ENCODE assay signal across 8 cellular contexts in genomic region chr19:47723573-47723923, GRCh38. TPM values are rescaled to one million over a fixed set of nuclear protein-coding genes. Genes with fewer than 3 reads are reported as not detected.
DNase-seq lines count a peak whose midpoint lies in the region; ATAC-seq and TF ChIP-seq lines count a peak whose summit lies in the region.

No MANE protein-coding gene starts in this region.

- CTCF ChIA-PET in MCF 10A (lab: Yijun Ruan, JAX) = interaction anchor here (0.6 to 4.7 kb wide), 9 partner anchors 10 to 857 kb away, joined by 3 to 32 read pairs (median 5); partner anchors contain the start of gene EHD2

- no peak overlapping the region for H3K4me3 ChIP-seq in mucosa of descending colon

- no peaks in the 10 kb centered on the region for H3K9me3 Mint-ChIP-seq in MCF 10A (ENCODE audit: unreplicated experiment)

- peaks cover 78% of the 10 kb centered on the region for H3K36me3 Mint-ChIP-seq in MCF 10A (ENCODE audit: insufficient read depth, unreplicated experiment)

- peaks cover 51% of the 10 kb centered on the region for H3K4me1 Mint-ChIP-seq in MCF 10A (ENCODE audit: insufficient read depth, unreplicated experiment)

- DNase-seq in Daoy (ENCODE audit: low read depth) (peak; percentile 89), NCI-H2107 (lab: John Stamatoyannopoulos, UW) (peak; percentile 41), MCF 10A (ENCODE audit: unreplicated experiment) (peak; percentile 84), mucosa of descending colon (peak in 1 of 3 donors; percentile 68)
- DNase-seq in effector CD4-positive, alpha-beta T cell = no peak

- H3K9me3 ChIP-seq in mucosa of descending colon = no peaks in the 10 kb centered on the region

- BruUV-seq in MCF 10A (replicated peaks; lab: Mats Ljungman, UMichigan) = no TSS peak

- peak overlapping the region; percentile 70 for H3K27ac Mint-ChIP-seq in MCF 10A (ENCODE audit: low read depth, unreplicated experiment)

- TF ChIP-seq CTCF in MCF 10A (IDR thresholded peaks at IDR 0.05; ENCODE audit: unreplicated experiment) (no peak), mucosa of descending colon (IDR thresholded peaks at IDR 0.05) (no peak)

- intact Hi-C loops in MCF 10A (cut with micrococcal nuclease) (no loop called here), mucosa of descending colon (cut with DNase I, micrococcal nuclease) (no loop called here)

- ATAC-seq in mucosa of descending colon = peak; percentile 41
- no peak for ATAC-seq in HG03135 (IDR thresholded peaks at IDR 0.05; ENCODE audit: unreplicated experiment)
- ATAC-seq in HG03159 (IDR thresholded peaks at IDR 0.05; ENCODE audit: unreplicated experiment) = no peak
- no peak for ATAC-seq in GM18867 (IDR thresholded peaks at IDR 0.05; ENCODE audit: unreplicated experiment)

- H3K36me3 ChIP-seq in mucosa of descending colon (ENCODE audit: low read depth) = no peaks in the 10 kb centered on the region

- H3K4me3 Mint-ChIP-seq in MCF 10A (ENCODE audit: unreplicated experiment) = peak overlapping the region; percentile 60

- POLR2A ChIA-PET in MCF 10A (lab: Yijun Ruan, JAX) = interaction anchor here (0.6 to 11.9 kb wide), 9 partner anchors 8 to 605 kb away, joined by 3 to 207 read pairs (median 3); partner anchors contain the start of genes EHD2, KPTN, NOP53 and SELENOW

- no peaks in the 10 kb centered on the region for H3K27me3 Mint-ChIP-seq in MCF 10A (ENCODE audit: insufficient read depth, unreplicated experiment)

- peaks cover under 1% of the 10 kb centered on the region for H3K4me1 ChIP-seq in mucosa of descending colon (ENCODE audit: low read depth)

RNA-seq across cellular contexts. Expression of gene EHD2, which starts 10.3 kb away (rescaled TPM):
- total RNA-seq in Daoy (2014; rRNA removed; shearing (Covaris generic)) = 7.4 and 9.7 TPM in 2 replicates
- 88.8 and 104 TPM in 2 replicates for total RNA-seq in MCF 10A (2022)
- 100 to 1,000 TPM in 1 of 3 donors, 10 to 100 TPM in 2; 10.8 to 108 (median 30.3) TPM for total RNA-seq in mucosa of descending colon

RNA-seq across cellular contexts. Expression of gene NOP53, which starts 21.8 kb away (rescaled TPM):
- 48.0 and 56.6 TPM in 2 replicates for total RNA-seq in Daoy (2014; rRNA removed; shearing (Covaris generic))
- 165 and 211 TPM in 2 replicates for total RNA-seq in MCF 10A (2022)
- 100 to 1,000 TPM; 237 to 391 (median 284) TPM for total RNA-seq in mucosa of descending colon

RNA-seq across cellular contexts. Expression of gene SELENOW, which starts 55.0 kb away (rescaled TPM):
- total RNA-seq in Daoy (2014; rRNA removed; shearing (Covaris generic)) = 239 and 251 TPM in 2 replicates
- total RNA-seq in MCF 10A (2022) (93.5 and 115 TPM in 2 replicates), mucosa of descending colon (100 to 1,000 TPM; 228 to 527 (median 281) TPM)
